Comparison of ENCODE assay signal across 19 cellular contexts in genomic region chr9:120879421-120879820, GRCh38. TPM values are rescaled to one million over a fixed set of nuclear protein-coding genes. Genes with fewer than 3 reads are reported as not detected.
A peak's percentile ranks its signal among the peaks of the same experiment; 100 is the strongest.
DNase-seq lines count a peak whose midpoint lies in the region; ATAC-seq and TF ChIP-seq lines count a peak whose summit lies in the region.
"Had no signal": no experiment of that assay in that cellular context is flagged by ENCODE, and none has a peak within 500 bp of the region (broad histone marks: within the 10 kb centered on the region; RNA-seq: fewer than 3 reads in every experiment).

No MANE protein-coding gene starts in this region.

- H3K9me3 Mint-ChIP-seq in CD4-positive, CD25-positive, alpha-beta regulatory T cell, result no peaks in the 10 kb centered on the region
- no peaks in the 10 kb centered on the region for H3K9me3 Mint-ChIP-seq in central memory CD8-positive, alpha-beta T cell

- H4K20me1 ChIP-seq in BLaER1, result no peaks in the 10 kb centered on the region

- H3K27ac ChIP-seq in BLaER1, result no peak overlapping the region
- H3K27ac ChIP-seq in CD4-positive, CD25-positive, alpha-beta regulatory T cell (ENCODE audit: insufficient read depth, low read length, poor library complexity, severe bottlenecking), result peak overlapping the region; percentile 94
- no peak overlapping the region for H3K27ac ChIP-seq in upper lobe of right lung
- H3K27ac ChIP-seq: gastrocnemius medialis had no signal

- H3K36me3 Mint-ChIP-seq in CD4-positive, CD25-positive, alpha-beta regulatory T cell, result peaks cover 2% of the 10 kb centered on the region
- peaks cover 9% of the 10 kb centered on the region for H3K36me3 Mint-ChIP-seq in T-helper 17 cell (ENCODE audit: low read depth)
- peaks cover 19% of the 10 kb centered on the region for H3K36me3 Mint-ChIP-seq in central memory CD8-positive, alpha-beta T cell (ENCODE audit: insufficient read depth)

- no peaks in the 10 kb centered on the region for H3K27me3 ChIP-seq in BLaER1
- no peaks in the 10 kb centered on the region for H3K27me3 ChIP-seq in CD4-positive, CD25-positive, alpha-beta regulatory T cell (ENCODE audit: control insufficient read depth, insufficient read depth, low read length)
- H3K27me3 ChIP-seq in upper lobe of right lung, result no peaks in the 10 kb centered on the region

- peak overlapping the region; percentile 96 to 99 (median 98) for H3K4me3 Mint-ChIP-seq in CD4-positive, CD25-positive, alpha-beta regulatory T cell
- peak overlapping the region; percentile 99 for H3K4me3 Mint-ChIP-seq in T-helper 17 cell
- H3K4me3 Mint-ChIP-seq in central memory CD8-positive, alpha-beta T cell, result peak overlapping the region; percentile 81

- H3K27ac Mint-ChIP-seq in CD4-positive, CD25-positive, alpha-beta regulatory T cell, result peak overlapping the region; percentile 95 to 98 (median 96)
- peak overlapping the region; percentile 98 for H3K27ac Mint-ChIP-seq in T-helper 17 cell
- peak overlapping the region; percentile 76 for H3K27ac Mint-ChIP-seq in central memory CD8-positive, alpha-beta T cell (ENCODE audit: low read depth)
- H3K27ac Mint-ChIP-seq: progenitor cell of endocrine pancreas had no signal

- no peaks in the 10 kb centered on the region for H3K9me3 ChIP-seq in BLaER1
- H3K9me3 ChIP-seq in CD4-positive, CD25-positive, alpha-beta regulatory T cell (ENCODE audit: control insufficient read depth in 2 of 2, low read length in 2 of 2), result no peaks in the 10 kb centered on the region
- no peaks in the 10 kb centered on the region for H3K9me3 ChIP-seq in T-helper 17 cell (ENCODE audit: control insufficient read depth, low read length, poor library complexity, severe bottlenecking)
- H3K9me3 ChIP-seq in upper lobe of right lung, result no peaks in the 10 kb centered on the region
- H3K9me3 ChIP-seq: gastrocnemius medialis had no signal

- no peak for ATAC-seq in CD4-positive, CD25-positive, alpha-beta regulatory T cell (ENCODE audit: low read depth in 2 of 2)
- ATAC-seq in T-helper 17 cell (no peak), GM18858 (IDR thresholded peaks at IDR 0.05; ENCODE audit: unreplicated experiment) (no peak), upper lobe of right lung (no peak), HG02623 (IDR thresholded peaks at IDR 0.05; ENCODE audit: unreplicated experiment) (no peak)
- ATAC-seq in central memory CD8-positive, alpha-beta T cell (replicated peaks; ENCODE audit: extremely low read depth, poor library complexity, severe bottlenecking), result no peak
- ATAC-seq: activated CD4-positive, CD25-positive, alpha-beta regulatory T cell treated with anti-CD3 and anti-CD28 coated beads, Interleukin-2, amount 50 U/mL, for 24 hours; esophagus mucosa; gastrocnemius medialis had no signal

- no peak overlapping the region for H3K9ac ChIP-seq in BLaER1

- H3K27me3 Mint-ChIP-seq in CD4-positive, CD25-positive, alpha-beta regulatory T cell, result no peaks in the 10 kb centered on the region
- no peaks in the 10 kb centered on the region for H3K27me3 Mint-ChIP-seq in T-helper 17 cell
- H3K27me3 Mint-ChIP-seq in central memory CD8-positive, alpha-beta T cell, result no peaks in the 10 kb centered on the region

- H3K4me2 ChIP-seq in BLaER1, result peak overlapping the region; percentile 95

- peaks cover 85% of the 10 kb centered on the region for H3K4me1 ChIP-seq in BLaER1
- peaks cover 67% of the 10 kb centered on the region for H3K4me1 ChIP-seq in CD4-positive, CD25-positive, alpha-beta regulatory T cell (ENCODE audit: control insufficient read depth, insufficient read depth, low read length, poor library complexity, severe bottlenecking)
- H3K4me1 ChIP-seq in upper lobe of right lung, result no peaks in the 10 kb centered on the region

- DNase-seq in CD4-positive, CD25-positive, alpha-beta regulatory T cell, result peak in 2 of 3 donors; percentile 45 to 55
- DNase-seq in T-helper 17 cell (no peak), upper lobe of right lung (no peak), NCI-H2196 treated with DMSO at 0.1 percent for 48 hours (lab: John Stamatoyannopoulos, UW; ENCODE audit: unreplicated experiment) (no peak)
- DNase-seq in central memory CD8-positive, alpha-beta T cell (ENCODE audit: low spot score in 2 of 2), result no peak
- DNase-seq: AML-193; amygdala; gastrocnemius medialis; kidney; mammary epithelial cell; OCI-M1; SHP77 treated with DMSO at 0.1 percent for 48 hours; stimulated activated CD4-positive, alpha-beta T cell treated with anti-CD3 and anti-CD28 coated beads, Interleukin-2, amount 100 ng/mL, for 48 hours had no signal

- H3K4me1 Mint-ChIP-seq in CD4-positive, CD25-positive, alpha-beta regulatory T cell, result peaks cover 39 to 85% (median 59%) of the 10 kb centered on the region in 4 donors
- peaks cover 61% of the 10 kb centered on the region for H3K4me1 Mint-ChIP-seq in T-helper 17 cell
- H3K4me1 Mint-ChIP-seq in central memory CD8-positive, alpha-beta T cell, result peaks cover 61% of the 10 kb centered on the region

- intact Hi-C loops in upper lobe of right lung (cut with DNase I), result loop anchor here (10.0 kb wide), 1 partner anchor 55 kb away; no protein-coding TSS in a partner anchor

- H3K36me3 ChIP-seq in BLaER1 (peaks cover 8% of the 10 kb centered on the region), upper lobe of right lung (no peaks in the 10 kb centered on the region)
- peaks cover 7% of the 10 kb centered on the region for H3K36me3 ChIP-seq in CD4-positive, CD25-positive, alpha-beta regulatory T cell (ENCODE audit: control insufficient read depth, insufficient read depth, low read length)
- H3K36me3 ChIP-seq: gastrocnemius medialis had no signal

- no peak for TF ChIP-seq CTCF in upper lobe of right lung (IDR thresholded peaks at IDR 0.05)

- H3K4me3 ChIP-seq in BLaER1 (no peak overlapping the region), upper lobe of right lung (no peak overlapping the region)
- H3K4me3 ChIP-seq in CD4-positive, CD25-positive, alpha-beta regulatory T cell (ENCODE audit: low read depth, low read length), result peak overlapping the region; percentile 94
- H3K4me3 ChIP-seq: gastrocnemius medialis had no signal

RNA-seq across cellular contexts. Expression of gene PHF19, which starts 2.4 kb away (rescaled TPM):
- total RNA-seq in CD4-positive, CD25-positive, alpha-beta regulatory T cell, result 149 TPM
- 10 to 100 TPM; 21.4 to 43.2 (median 31.9) TPM for polyA plus RNA-seq in CD4-positive, CD25-positive, alpha-beta regulatory T cell
- total RNA-seq in T-helper 17 cell (10 to 100 TPM; 69.9 to 96.9 TPM), upper lobe of right lung (19.0 TPM)

RNA-seq across cellular contexts. Expression of gene PSMD5, which starts 36.7 kb away (rescaled TPM):
- total RNA-seq in CD4-positive, CD25-positive, alpha-beta regulatory T cell, result 44.0 TPM
- polyA plus RNA-seq in CD4-positive, CD25-positive, alpha-beta regulatory T cell, result 10 to 100 TPM; 27.0 to 34.5 (median 29.9) TPM
- 10 to 100 TPM; 37.2 to 51.5 TPM for total RNA-seq in T-helper 17 cell
- total RNA-seq in upper lobe of right lung, result 38.2 TPM

RNA-seq across cellular contexts. Expression of gene TRAF1, which starts 47.2 kb away (rescaled TPM):
- total RNA-seq in CD4-positive, CD25-positive, alpha-beta regulatory T cell, result 167 TPM
- 10 to 100 TPM; 13.5 to 18.7 (median 16.5) TPM for polyA plus RNA-seq in CD4-positive, CD25-positive, alpha-beta regulatory T cell
- total RNA-seq in T-helper 17 cell (100 to 1,000 TPM; 103 to 118 TPM), upper lobe of right lung (6.0 TPM)

Comparison
In these comparisons a context has a peak if more than half of its experiments do, and no peak if none do; other contexts are left out.
1. DNase-seq: peak in CD4-positive, CD25-positive, alpha-beta regulatory T cell (2 of 3); none in T-helper 17 cell (0 of 3), central memory CD8-positive, alpha-beta T cell (0 of 2), upper lobe of right lung (single experiment) and NCI-H2196 treated with DMSO at 0.1 percent for 48 hours (single experiment).
2. RNA of gene TRAF1, which starts 47.2 kb away (total RNA-seq): 167 TPM in CD4-positive, CD25-positive, alpha-beta regulatory T cell (single experiment) and 103 to 118 TPM in T-helper 17 cell; 6.0 TPM in upper lobe of right lung (single experiment); every median in the first group is over 10 times any median in the second.
3. Peak in every context shown above with its lines, with median percentiles within 50 percentile points of each other: H3K27ac Mint-ChIP-seq and H3K4me3 Mint-ChIP-seq.